Comparison of ENCODE assay signal across 26 cellular contexts in the genomic region with DNA sequence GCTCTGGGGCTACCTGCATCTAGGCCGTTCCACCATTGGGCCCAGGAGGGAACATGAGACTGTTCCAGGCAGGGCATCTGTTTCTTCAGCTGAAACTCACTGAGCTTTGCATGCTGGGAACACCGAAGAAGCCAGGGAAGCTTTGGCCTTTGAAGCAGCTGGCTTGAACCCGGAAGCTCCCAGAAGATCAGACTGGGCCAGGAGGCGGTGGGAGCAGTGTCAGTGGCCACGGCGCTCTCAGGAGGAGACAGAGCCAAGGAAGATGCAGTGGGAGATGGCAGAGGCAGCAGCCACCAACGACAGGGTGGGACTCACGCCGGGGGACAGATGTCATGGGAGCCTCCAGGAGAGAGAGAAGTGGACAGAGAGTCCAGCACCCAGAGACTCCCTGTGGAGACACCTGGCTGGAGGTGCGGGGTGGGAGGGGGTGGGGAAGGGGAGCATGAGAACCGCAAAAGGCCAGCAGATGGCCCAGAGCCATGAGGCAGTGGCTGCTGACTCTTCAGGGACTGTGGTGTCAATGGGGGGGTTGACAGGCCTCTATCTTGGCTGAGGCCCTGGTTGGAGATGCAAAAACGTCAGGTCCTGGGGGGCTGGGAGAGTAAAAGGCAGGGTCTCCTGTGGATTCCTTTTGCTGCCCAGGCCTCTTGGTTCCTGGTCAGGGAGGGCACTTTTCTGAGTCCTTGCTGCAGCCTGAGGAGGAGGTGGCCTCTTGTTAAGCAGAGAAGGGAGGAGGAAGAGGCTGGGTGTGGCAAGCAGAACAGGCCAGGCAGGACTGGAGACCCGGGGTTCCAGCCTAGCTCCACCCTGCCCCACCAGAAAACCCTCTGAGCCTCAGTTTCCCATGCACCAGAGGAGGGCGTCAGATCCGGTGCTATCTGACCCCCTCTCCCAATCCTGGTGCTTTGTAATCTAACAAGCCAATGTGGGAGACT. TPM values are rescaled to one million over a fixed set of nuclear protein-coding genes. Genes with fewer than 3 reads are reported as not detected.
DNase-seq lines count a peak whose midpoint lies in the region; ATAC-seq and TF ChIP-seq lines count a peak whose summit lies in the region.
"Had no signal": no experiment of that assay in that cellular context is flagged by ENCODE, and none has a peak within 500 bp of the region (broad histone marks: within the 10 kb centered on the region; RNA-seq: fewer than 3 reads in every experiment).

No MANE protein-coding gene starts in this region.

- H3K4me1 ChIP-seq in right atrium auricular region = peaks cover 2 to 77% of the 10 kb centered on the region in 2 donors
- peaks cover 66 to 92% (median 78%) of the 10 kb centered on the region in 4 donors for H3K4me1 ChIP-seq in esophagus muscularis mucosa
- H3K4me1 ChIP-seq in osteoblast (ENCODE audit: insufficient read depth, low read length) = peaks cover 16% of the 10 kb centered on the region
- peaks cover 37% of the 10 kb centered on the region for H3K4me1 ChIP-seq in vagina

- WGBS in esophagus muscularis mucosa = 73% methylated on average over 12 of the region's 15 CpGs

- no peaks in the 10 kb centered on the region for H3K27me3 Mint-ChIP-seq in activated T-cell treated with anti-CD3 and anti-CD28 coated beads, Interleukin-2, amount 50 U/mL, for 72 hours (ENCODE audit: low read depth)
- H3K27me3 Mint-ChIP-seq: activated B cell treated with CpG ODN at 0.5 μM for 24 hours; activated CD4-positive, alpha-beta memory T cell treated with anti-CD3 and anti-CD28 coated beads, Interleukin-2, amount 10 ng/mL, durations not matched to agents 7 days and 5 days; activated naive CD4-positive, alpha-beta T cell treated with anti-CD3 and anti-CD28 coated beads, Interleukin-2, amount 10 ng/mL, durations not matched to agents 7 days and 5 days; CD4-positive, CD25-positive, alpha-beta regulatory T cell had no signal

- H3K4me3 Mint-ChIP-seq in activated T-cell treated with anti-CD3 and anti-CD28 coated beads, Interleukin-2, amount 50 U/mL, for 72 hours = no peak overlapping the region
- H3K4me3 Mint-ChIP-seq: activated B cell treated with CpG ODN at 0.5 μM for 24 hours; activated CD4-positive, alpha-beta memory T cell treated with anti-CD3 and anti-CD28 coated beads, Interleukin-2, amount 10 ng/mL, durations not matched to agents 7 days and 5 days; activated naive CD4-positive, alpha-beta T cell treated with anti-CD3 and anti-CD28 coated beads, Interleukin-2, amount 10 ng/mL, durations not matched to agents 7 days and 5 days; CD4-positive, CD25-positive, alpha-beta regulatory T cell had no signal

- no peak for TF ChIP-seq POLR2A in esophagus muscularis mucosa (IDR thresholded peaks at IDR 0.05; ENCODE audit: low read depth)
- no peak for TF ChIP-seq POLR2A in vagina (IDR thresholded peaks at IDR 0.05)

- H3K36me3 Mint-ChIP-seq in activated T-cell treated with anti-CD3 and anti-CD28 coated beads, Interleukin-2, amount 50 U/mL, for 72 hours (ENCODE audit: insufficient read depth in 2 of 2) = no peaks in the 10 kb centered on the region
- H3K36me3 Mint-ChIP-seq: activated naive CD4-positive, alpha-beta T cell treated with anti-CD3 and anti-CD28 coated beads, Interleukin-2, amount 10 ng/mL, durations not matched to agents 7 days and 5 days; CD4-positive, CD25-positive, alpha-beta regulatory T cell had no signal

- H3K4me3 ChIP-seq in right atrium auricular region (no peak overlapping the region), esophagus muscularis mucosa (no peak overlapping the region), osteoblast (ENCODE audit: insufficient read depth, low read length) (no peak overlapping the region), vagina (no peak overlapping the region)
- H3K4me3 ChIP-seq: MG63, ovary, SK-N-MC had no signal

- TF ChIP-seq EP300 in esophagus muscularis mucosa (IDR thresholded peaks at IDR 0.05) = no peak

- H3K36me3 ChIP-seq in right atrium auricular region (no peaks in the 10 kb centered on the region), esophagus muscularis mucosa (no peaks in the 10 kb centered on the region), osteoblast (ENCODE audit: insufficient read depth, low read length) (no peaks in the 10 kb centered on the region), vagina (no peaks in the 10 kb centered on the region)
- H3K36me3 ChIP-seq: MG63, ovary, Peyer's patch had no signal

- TF ChIP-seq CTCF in right atrium auricular region (IDR thresholded peaks at IDR 0.05) = no peak
- TF ChIP-seq CTCF in esophagus muscularis mucosa (IDR thresholded peaks at IDR 0.05) = no peak
- TF ChIP-seq CTCF in osteoblast (IDR thresholded peaks at IDR 0.05; ENCODE audit: extremely low read depth, low read depth, low read length) = no peak
- TF ChIP-seq CTCF in vagina (IDR thresholded peaks at IDR 0.05) = no peak

- H3K4me2 ChIP-seq in osteoblast (ENCODE audit: insufficient read depth, low read length) = peak overlapping the region; percentile 44

- no peaks in the 10 kb centered on the region for H3K27me3 ChIP-seq in right atrium auricular region
- no peaks in the 10 kb centered on the region for H3K27me3 ChIP-seq in esophagus muscularis mucosa
- H3K27me3 ChIP-seq in osteoblast (ENCODE audit: insufficient read depth, low read length) = peaks cover 3% of the 10 kb centered on the region
- no peaks in the 10 kb centered on the region for H3K27me3 ChIP-seq in vagina
- H3K27me3 ChIP-seq: MG63, ovary, Peyer's patch had no signal

- H3K27ac Mint-ChIP-seq in activated T-cell treated with anti-CD3 and anti-CD28 coated beads, Interleukin-2, amount 50 U/mL, for 72 hours = no peak overlapping the region
- H3K27ac Mint-ChIP-seq: activated B cell treated with CpG ODN at 0.5 μM for 24 hours; activated CD4-positive, alpha-beta memory T cell treated with anti-CD3 and anti-CD28 coated beads, Interleukin-2, amount 10 ng/mL, durations not matched to agents 7 days and 5 days; activated naive CD4-positive, alpha-beta T cell treated with anti-CD3 and anti-CD28 coated beads, Interleukin-2, amount 10 ng/mL, durations not matched to agents 7 days and 5 days; CD4-positive, CD25-positive, alpha-beta regulatory T cell had no signal

- H4K20me1 ChIP-seq in osteoblast (ENCODE audit: insufficient read depth, low read length) = no peaks in the 10 kb centered on the region

- H3K9me3 Mint-ChIP-seq in activated T-cell treated with anti-CD3 and anti-CD28 coated beads, Interleukin-2, amount 50 U/mL, for 72 hours = no peaks in the 10 kb centered on the region
- H3K9me3 Mint-ChIP-seq: activated B cell treated with CpG ODN at 0.5 μM for 24 hours; activated CD4-positive, alpha-beta memory T cell treated with anti-CD3 and anti-CD28 coated beads, Interleukin-2, amount 10 ng/mL, durations not matched to agents 7 days and 5 days; activated naive CD4-positive, alpha-beta T cell treated with anti-CD3 and anti-CD28 coated beads, Interleukin-2, amount 10 ng/mL, durations not matched to agents 7 days and 5 days; CD4-positive, CD25-positive, alpha-beta regulatory T cell had no signal

- H2AFZ ChIP-seq in osteoblast (ENCODE audit: low read length) = no peak overlapping the region

- ATAC-seq in left cardiac atrium = no peak
- no peak for ATAC-seq in activated T-cell treated with anti-CD3 and anti-CD28 coated beads, Interleukin-2, amount 50 U/mL, for 72 hours (replicated peaks in 1 of 2)
- ATAC-seq: HCT116 had no signal

- H3K9me3 ChIP-seq in right atrium auricular region (no peaks in the 10 kb centered on the region), esophagus muscularis mucosa (no peaks in the 10 kb centered on the region), osteoblast (ENCODE audit: low read depth, low read length) (no peaks in the 10 kb centered on the region), vagina (no peaks in the 10 kb centered on the region)
- H3K9me3 ChIP-seq: MG63, ovary, Peyer's patch had no signal

- H3K79me2 ChIP-seq in osteoblast (ENCODE audit: insufficient read depth, low read length) = no peaks in the 10 kb centered on the region

- no peaks in the 10 kb centered on the region for H3K4me1 Mint-ChIP-seq in activated T-cell treated with anti-CD3 and anti-CD28 coated beads, Interleukin-2, amount 50 U/mL, for 72 hours (ENCODE audit: low read depth)
- H3K4me1 Mint-ChIP-seq: activated B cell treated with CpG ODN at 0.5 μM for 24 hours; CD4-positive, CD25-positive, alpha-beta regulatory T cell had no signal

- peak overlapping the region; percentile 52 to 72 for H3K27ac ChIP-seq in right atrium auricular region
- peak overlapping the region; percentile 72 to 90 (median 86) for H3K27ac ChIP-seq in esophagus muscularis mucosa (replicated peaks in 1 of 4)
- H3K27ac ChIP-seq in osteoblast (ENCODE audit: low read depth, low read length) = no peak overlapping the region
- peak overlapping the region; percentile 40 for H3K27ac ChIP-seq in vagina
- H3K27ac ChIP-seq: ovary, SK-N-MC had no signal

- DNase-seq in right atrium auricular region (ENCODE audit: low spot score) = no peak
- DNase-seq in left cardiac atrium = no peak
- no peak for DNase-seq in esophagus muscularis mucosa (ENCODE audit: extremely low spot score)
- DNase-seq in osteoblast (ENCODE audit: insufficient read length, low spot score, missing footprints) = no peak
- DNase-seq in vagina (ENCODE audit: extremely low spot score in 2 of 2) = no peak
- DNase-seq in central memory CD4-positive, alpha-beta T cell = no peak
- no peak for DNase-seq in activated T-cell treated with anti-CD3 and anti-CD28 coated beads, Interleukin-2, amount 50 U/mL, for 72 hours
- no peak for DNase-seq in activated CD4-positive, alpha-beta T cell treated with anti-CD3 and anti-CD28 coated beads for 4 hours
- DNase-seq: activated B cell treated with CpG ODN at 0.5 μM for 24 hours; activated CD4-positive, alpha-beta memory T cell treated with anti-CD3 and anti-CD28 coated beads, Interleukin-2, amount 10 ng/mL, durations not matched to agents 7 days and 5 days; activated naive CD4-positive, alpha-beta T cell treated with anti-CD3 and anti-CD28 coated beads, Interleukin-2, amount 10 ng/mL, durations not matched to agents 7 days and 5 days; activated T-cell treated with anti-CD3 and anti-CD28 coated beads, Interleukin-2, amount 50 U/mL, for 1 hour; CD4-positive, CD25-positive, alpha-beta regulatory T cell; IMR-90; MG63; NCI-H146; NCI-H2171; NCI-H526 treated with DMSO at 0.1 percent for 48 hours; ovary; Peyer's patch; stimulated activated CD4-positive, alpha-beta T cell treated with anti-CD3 and anti-CD28 coated beads, Interleukin-4, amount 100 ng/mL, for 24 hours had no signal

- intact Hi-C loops in left cardiac atrium (cut with DNase I) (no loop called here), esophagus muscularis mucosa (cut with DNase I) (loop anchor here (2.0 kb wide), 1 partner anchor 107 kb away; no protein-coding TSS in a partner anchor), vagina (cut with DNase I) (no loop called here)

RNA-seq across cellular contexts. Expression of gene AQP1, which starts 6.3 kb away (rescaled TPM):
- total RNA-seq in right atrium auricular region (100 to 1,000 TPM; 353 to 517 TPM), left cardiac atrium (100 to 1,000 TPM; 244 to 352 TPM), esophagus muscularis mucosa (100 to 1,000 TPM; 362 to 578 (median 513) TPM), osteoblast (0.59 and 0.72 TPM in 2 replicates), vagina (243 TPM)
- under 1 TPM; 0.60 to 0.72 TPM for total RNA-seq in activated T-cell treated with anti-CD3 and anti-CD28 coated beads, Interleukin-2, amount 50 U/mL, for 72 hours

RNA-seq across cellular contexts. Expression of gene GHRHR, which starts 58.4 kb away (rescaled TPM):
- total RNA-seq in right atrium auricular region = not detected
- not detected for total RNA-seq in left cardiac atrium
- total RNA-seq in esophagus muscularis mucosa = not detected
- not detected in 2 replicates for total RNA-seq in osteoblast
- not detected for total RNA-seq in vagina
- total RNA-seq in activated T-cell treated with anti-CD3 and anti-CD28 coated beads, Interleukin-2, amount 50 U/mL, for 72 hours = not detected
- total RNA-seq: activated B cell treated with CpG ODN at 0.5 μM for 24 hours; activated CD4-positive, alpha-beta memory T cell treated with anti-CD3 and anti-CD28 coated beads, Interleukin-2, amount 10 ng/mL, durations not matched to agents 7 days and 5 days; CD4-positive, CD25-positive, alpha-beta regulatory T cell; IMR-90; myocyte; ovary; Peyer's patch; skeletal muscle tissue; subcutaneous adipose tissue had no signal

Comparison
In these comparisons a context has a peak if more than half of its experiments do, and no peak if none do; other contexts are left out.
1. RNA of gene AQP1, which starts 6.3 kb away (total RNA-seq): 362 to 578 TPM in esophagus muscularis mucosa, 353 to 517 TPM in right atrium auricular region, 244 to 352 TPM in left cardiac atrium and 243 TPM in vagina (single experiment); 0.59 to 0.72 TPM in osteoblast and 0.60 to 0.72 TPM in activated T-cell treated with anti-CD3 and anti-CD28 coated beads, Interleukin-2, amount 50 U/mL, for 72 hours; every median in the first group is over 100 times any median in the second.